In genomic region chr4:121960801-121961200, GRCh38 we compare ENCODE assay signal across 11 cellular contexts. TPM values are rescaled to one million over a fixed set of nuclear protein-coding genes. Genes with fewer than 3 reads are reported as not detected.
"Had no signal": no experiment of that assay in that cellular context is flagged by ENCODE, and none has a peak within 500 bp of the region (broad histone marks: within the 10 kb centered on the region; RNA-seq: fewer than 3 reads in every experiment).

No MANE protein-coding gene starts in this region.

- H2AFZ ChIP-seq: GM23248 had no signal

- ATAC-seq: GM23338, HCT116 had no signal

- H3K4me2 ChIP-seq: GM23338 had no signal

- H3K4me3 ChIP-seq: GM23248, GM23338, HAP-1 had no signal

- H3K27ac ChIP-seq: GM23248 had no signal

- H3K9ac ChIP-seq: GM23248 had no signal

- H3K4me1 ChIP-seq: HAP-1 had no signal

- FAIRE-seq: H1, H54 had no signal

- H3K36me3 ChIP-seq: HAP-1 had no signal

- DNase-seq: GM23248, GOT3, H7, H9, HCEC 1CT, HFFc6 had no signal

- H3K9me3 ChIP-seq: HAP-1 had no signal

RNA-seq across cellular contexts. Expression of gene TRPC3, which starts 8.9 kb away (rescaled TPM):
- total RNA-seq: HFFc6 had no signal
- polyA plus RNA-seq: GM23248 had no signal
